ENCODE assay signal across 8 cellular contexts in the genomic region with DNA sequence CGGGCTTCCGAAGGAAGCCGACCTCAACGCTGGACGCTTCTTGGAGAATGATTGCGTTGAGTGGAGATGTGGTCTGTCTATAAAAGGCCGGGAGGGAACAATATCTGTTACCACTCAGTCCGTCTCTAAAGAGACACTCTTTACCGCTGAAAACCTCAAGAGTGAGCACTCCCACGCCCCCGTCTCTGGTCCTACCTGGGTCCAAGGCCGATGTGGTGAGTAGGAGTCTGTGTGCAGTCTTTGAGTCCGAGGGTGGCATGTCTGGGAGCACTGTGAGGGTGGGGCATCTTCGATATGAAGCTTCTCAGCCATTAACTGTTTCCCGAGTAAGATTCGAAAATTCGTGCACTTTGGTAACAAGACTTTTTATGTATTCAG. TPM values are rescaled to one million over a fixed set of nuclear protein-coding genes. Genes with fewer than 3 reads are reported as not detected.
DNase-seq lines count a peak whose midpoint lies in the region; ATAC-seq, FAIRE-seq and TF ChIP-seq lines count a peak whose summit lies in the region.

No MANE protein-coding gene starts in this region.

- no peak for FAIRE-seq in D721Med (lab: Jason Lieb, UNC)

- ATAC-seq in HG02870 (IDR thresholded peaks at IDR 0.05; ENCODE audit: unreplicated experiment) = peak; percentile 24
- peak; percentile 62 for ATAC-seq in left lobe of liver

- DNase-seq in GM10248 (ENCODE audit: extremely low spot score) (peak; percentile 31), RPMI8226 (peak; percentile 24), cardiac fibroblast (ENCODE audit: low read depth in 2 of 2) (peak; percentile 17 to 29), left lobe of liver (ENCODE audit: low spot score) (no peak), glomerular visceral epithelial cell (ENCODE audit: extremely low spot score) (no peak), D721Med (ENCODE audit: insufficient read length, low spot score) (no peak)
- DNase-seq in stimulated activated CD8-positive, alpha-beta memory T cell treated with anti-CD3 and anti-CD28 coated beads, Interleukin-4, amount 100 ng/mL, for 24 hours (ENCODE audit: low read depth) = peak; percentile 8

- TF ChIP-seq CTCF in GM10248 (IDR thresholded peaks at IDR 0.05; ENCODE audit: control extremely low read depth, extremely low read depth, low read depth, missing control alignments) = no peak
- no peak for TF ChIP-seq CTCF in cardiac fibroblast (IDR thresholded peaks at IDR 0.05; ENCODE audit: low read depth, low read length)
- TF ChIP-seq CTCF in D721Med (IDR thresholded peaks at IDR 0.05; ENCODE audit: insufficient read depth, missing control alignments) = no peak

- CTCF ChIA-PET in GM10248 (lab: Yijun Ruan, JAX) = interaction anchor here (0.9 to 1.9 kb wide), 6 partner anchors 11 to 325 kb away, joined by 3 to 5 read pairs (median 3); no protein-coding TSS in a partner anchor

- H3K4me3 ChIP-seq in cardiac fibroblast (replicated peaks in 1 of 2; ENCODE audit: low read depth in 2 of 2, low read length in 2 of 2) = peak overlapping the region; percentile 70 to 75

- POLR2A ChIA-PET in GM10248 (lab: Yijun Ruan, JAX) = interaction anchor here (0.6 kb wide), 1 partner anchor 103 kb away, joined by 3 read pairs; no protein-coding TSS in a partner anchor

RNA-seq across cellular contexts. Expression of gene ZFP69, which starts 0.6 kb away (rescaled TPM):
- 1.1 TPM for total RNA-seq in left lobe of liver

RNA-seq across cellular contexts. Expression of gene ZFP69B, which starts 27.4 kb away (rescaled TPM):
- 0.55 TPM for total RNA-seq in left lobe of liver

RNA-seq across cellular contexts. Expression of gene EXO5, which starts 30.9 kb away (rescaled TPM):
- 3.6 TPM for total RNA-seq in left lobe of liver

RNA-seq across cellular contexts. Expression of gene ZNF684, which starts 53.8 kb away (rescaled TPM):
- total RNA-seq in left lobe of liver = 4.8 TPM

Comparison
In these comparisons a context has a peak if more than half of its experiments do, and no peak if none do; other contexts are left out.
1. DNase-seq: peak in GM10248 (single experiment), RPMI8226 (single experiment), cardiac fibroblast (2 of 2) and stimulated activated CD8-positive, alpha-beta memory T cell treated with anti-CD3 and anti-CD28 coated beads, Interleukin-4, amount 100 ng/mL, for 24 hours (single experiment); none in left lobe of liver (single experiment), glomerular visceral epithelial cell (single experiment) and D721Med (single experiment).